Comparison of ENCODE assay signal across 8 cellular contexts in the genomic region with DNA sequence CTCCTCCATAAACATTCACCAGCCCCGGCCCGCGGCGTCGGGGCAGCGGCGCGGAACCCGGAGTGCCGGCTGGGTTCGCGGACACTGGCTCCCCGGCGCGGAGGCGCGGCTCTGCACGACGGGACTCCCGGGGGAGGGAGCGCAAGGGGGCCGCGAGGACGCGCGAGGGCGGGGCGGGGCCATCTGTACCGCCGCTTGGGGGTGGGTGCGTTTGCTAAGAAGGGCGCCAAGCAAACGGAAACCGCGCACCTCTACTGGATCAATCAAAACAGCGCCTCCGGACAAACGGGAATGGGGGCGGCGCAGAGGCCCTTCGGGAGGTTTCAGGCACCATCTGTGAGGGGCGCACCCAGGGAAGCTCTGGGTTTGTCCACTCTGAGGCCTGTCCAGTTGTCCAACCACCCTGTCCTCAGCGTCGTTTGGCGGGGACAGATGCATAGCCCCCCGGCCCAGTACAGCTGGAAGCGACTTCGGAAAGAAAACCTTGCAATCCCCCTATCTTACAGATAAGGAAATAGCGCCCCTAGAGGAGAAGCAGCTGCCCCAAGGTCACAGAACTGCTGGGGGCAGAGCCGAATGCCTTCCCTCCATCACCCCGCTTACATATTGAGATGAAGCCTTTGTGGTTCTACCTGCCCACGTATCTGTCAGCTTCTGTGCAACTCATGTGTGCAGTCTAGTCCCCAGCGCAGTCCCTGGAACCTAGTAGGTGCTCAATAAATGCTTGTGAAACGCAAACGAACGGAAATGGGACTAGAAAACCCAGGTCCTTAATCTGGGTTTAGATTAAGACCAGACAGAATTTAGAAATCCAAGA. TPM values are rescaled to one million over a fixed set of nuclear protein-coding genes. Genes with fewer than 3 reads are reported as not detected.
DNase-seq lines count a peak whose midpoint lies in the region; TF ChIP-seq lines count a peak whose summit lies in the region.

No MANE protein-coding gene starts in this region.

- DNase-seq in COLO829 (ENCODE audit: low spot score), result peak; percentile 14
- peak; percentile 30 for DNase-seq in H4 (ENCODE audit: low spot score)
- peak; percentile 71 for DNase-seq in NCI-H1694 (lab: John Stamatoyannopoulos, UW)
- DNase-seq in T47D (ENCODE audit: low read depth in 1 of 2, low spot score in 1 of 2), result peak; percentile 42 to 47
- DNase-seq in iris pigment epithelial cell (ENCODE audit: low read depth), result peak; percentile 54
- peak; percentile 48 to 63 (median 51) for DNase-seq in stimulated activated CD4-positive, alpha-beta T cell treated with anti-CD3 and anti-CD28 coated beads, Interleukin-12 subunit alpha, Interleukin-12 subunit beta, amount 100 ng/mL, for 48 hours (ENCODE audit: low read depth in 2 of 3, low spot score in 1 of 3)
- DNase-seq in cerebellar nuclear complex (lab: John Stamatoyannopoulos, UW), result no peak

- TF ChIP-seq CTCF in VCaP (conservative IDR thresholded peaks at IDR 0.05), result peak; percentile 61

- in situ Hi-C loops in T47D (cut with HindIII; ENCODE audit: low pct_unique_long_range_greater_than_20kb, low sequenced_read_pairs), result no loop called here

- H3K27ac ChIP-seq in VCaP, result peak overlapping the region; percentile 95

RNA-seq across cellular contexts. Expression of gene SLIT1, which starts 10.7 kb away (rescaled TPM):
- total RNA-seq in H4 (2014; rRNA removed; shearing (Covaris generic)), result 0.10 TPM in 1 of 2 replicates, not detected in the other

Comparison
In these comparisons a context has a peak if more than half of its experiments do, and no peak if none do; other contexts are left out.
1. DNase-seq: peak in COLO829 (single experiment), H4 (single experiment), NCI-H1694 (single experiment), T47D (2 of 2), iris pigment epithelial cell (single experiment) and stimulated activated CD4-positive, alpha-beta T cell treated with anti-CD3 and anti-CD28 coated beads, Interleukin-12 subunit alpha, Interleukin-12 subunit beta, amount 100 ng/mL, for 48 hours (3 of 3); none in cerebellar nuclear complex (0 of 2).